Comparison of ENCODE assay signal across 11 cellular contexts in the genomic region with DNA sequence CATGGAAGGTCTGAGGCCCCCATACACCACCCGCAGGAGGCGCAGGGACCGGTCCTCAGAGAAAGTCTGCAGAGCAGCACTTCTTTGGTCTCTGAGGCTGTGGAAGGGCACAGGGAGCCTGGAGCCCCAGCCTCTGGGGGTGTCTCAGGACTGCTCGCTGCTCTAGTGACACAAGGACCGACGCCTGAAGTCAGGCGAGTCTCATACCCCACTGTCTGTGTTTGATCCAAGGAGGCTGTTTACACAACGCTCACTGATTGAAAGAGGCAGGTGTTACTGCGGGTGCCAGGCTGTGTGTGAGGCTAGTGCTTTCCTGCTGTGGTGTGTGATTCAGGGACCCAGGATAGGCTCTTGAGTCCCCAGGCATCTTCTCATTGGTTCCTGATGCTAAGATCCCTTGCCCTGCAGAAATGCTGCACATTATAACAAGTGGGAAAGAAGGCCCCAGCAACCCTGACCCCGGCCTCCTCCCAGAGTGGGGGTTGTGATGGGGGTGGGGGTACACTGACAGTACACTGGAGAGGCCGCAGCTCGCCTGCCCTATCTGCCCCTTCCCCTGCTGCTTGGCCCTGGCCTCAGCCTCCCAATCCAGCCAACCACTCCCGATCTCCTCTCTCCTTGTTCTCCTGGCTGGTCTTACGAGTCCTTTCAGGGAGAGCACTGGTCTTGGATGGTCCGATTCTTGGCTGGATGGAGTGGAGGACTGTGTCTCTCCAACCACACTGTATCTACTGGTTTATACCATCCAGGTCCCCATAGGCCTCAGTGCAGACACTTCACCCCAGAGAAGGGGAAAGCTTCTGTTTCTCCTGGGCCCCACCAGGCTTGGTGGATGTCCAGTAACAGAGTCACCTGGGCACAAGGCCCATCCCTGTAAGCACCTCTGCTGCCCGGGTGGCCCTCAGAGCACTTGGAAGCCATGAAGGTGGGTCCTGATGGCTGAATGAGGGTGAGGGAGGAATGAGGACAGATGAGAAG. TPM values are rescaled to one million over a fixed set of nuclear protein-coding genes. Genes with fewer than 3 reads are reported as not detected.
DNase-seq lines count a peak whose midpoint lies in the region; ATAC-seq and FAIRE-seq lines count a peak whose summit lies in the region.
"Had no signal": no experiment of that assay in that cellular context is flagged by ENCODE, and none has a peak within 500 bp of the region (broad histone marks: within the 10 kb centered on the region; RNA-seq: fewer than 3 reads in every experiment).

No MANE protein-coding gene starts in this region.

- peak; percentile 25 for DNase-seq in activated T-cell treated with anti-CD3 and anti-CD28 coated beads, Interleukin-2, amount 50 U/mL, for 24 hours
- DNase-seq in activated T-cell treated with anti-CD3 and anti-CD28 coated beads for 4 hours = no peak
- peak; percentile 53 for DNase-seq in NCI-H2029 treated with DMSO at 0.1 percent for 48 hours (lab: John Stamatoyannopoulos, UW)
- peak; percentile 10 for DNase-seq in iPS-NIHi11 (ENCODE audit: low spot score)
- peak; percentile 4 for DNase-seq in urothelium cell line (ENCODE audit: low spot score)
- DNase-seq in A172 (ENCODE audit: low spot score) = no peak
- DNase-seq in activated CD4-positive, CD25-positive, alpha-beta regulatory T cell (lab: John Stamatoyannopoulos, UW) = no peak
- DNase-seq: NCI-H1930; stimulated activated CD4-positive, alpha-beta T cell treated with anti-CD3 and anti-CD28 coated beads, Interleukin-12 subunit alpha, Interleukin-12 subunit beta, amount 100 ng/mL, for 4 hours had no signal

- H3K4me1 Mint-ChIP-seq in activated T-cell treated with anti-CD3 and anti-CD28 coated beads, Interleukin-2, amount 50 U/mL, for 24 hours (ENCODE audit: low read depth) = peaks cover 29% of the 10 kb centered on the region
- H3K4me1 Mint-ChIP-seq in stimulated activated memory B cell treated with anti-CD40 and anti-IgM and Interleukin-4, amounts not matched to agents 10 μg/mL and 1 μg/mL and 100 μg/mL, for 72 hours = peaks cover 19% of the 10 kb centered on the region

- H3K9me3 Mint-ChIP-seq in activated T-cell treated with anti-CD3 and anti-CD28 coated beads, Interleukin-2, amount 50 U/mL, for 24 hours = peaks cover 5% of the 10 kb centered on the region
- H3K9me3 Mint-ChIP-seq in stimulated activated memory B cell treated with anti-CD40 and anti-IgM and Interleukin-4, amounts not matched to agents 10 μg/mL and 1 μg/mL and 100 μg/mL, for 72 hours = peaks cover 2% of the 10 kb centered on the region

- ATAC-seq in stimulated activated memory B cell treated with anti-CD40 and anti-IgM and Interleukin-4, amounts not matched to agents 10 μg/mL and 1 μg/mL and 100 μg/mL, for 72 hours = no peak

- H3K36me3 Mint-ChIP-seq in activated T-cell treated with anti-CD3 and anti-CD28 coated beads, Interleukin-2, amount 50 U/mL, for 24 hours (ENCODE audit: low read depth) = no peaks in the 10 kb centered on the region
- peaks cover 6% of the 10 kb centered on the region for H3K36me3 Mint-ChIP-seq in stimulated activated memory B cell treated with anti-CD40 and anti-IgM and Interleukin-4, amounts not matched to agents 10 μg/mL and 1 μg/mL and 100 μg/mL, for 72 hours

- H3K27ac Mint-ChIP-seq in activated T-cell treated with anti-CD3 and anti-CD28 coated beads, Interleukin-2, amount 50 U/mL, for 24 hours = no peak overlapping the region
- no peak overlapping the region for H3K27ac Mint-ChIP-seq in stimulated activated memory B cell treated with anti-CD40 and anti-IgM and Interleukin-4, amounts not matched to agents 10 μg/mL and 1 μg/mL and 100 μg/mL, for 72 hours

- H3K4me3 Mint-ChIP-seq in activated T-cell treated with anti-CD3 and anti-CD28 coated beads, Interleukin-2, amount 50 U/mL, for 24 hours = no peak overlapping the region
- H3K4me3 Mint-ChIP-seq in stimulated activated memory B cell treated with anti-CD40 and anti-IgM and Interleukin-4, amounts not matched to agents 10 μg/mL and 1 μg/mL and 100 μg/mL, for 72 hours = no peak overlapping the region

- H3K27me3 Mint-ChIP-seq in activated T-cell treated with anti-CD3 and anti-CD28 coated beads, Interleukin-2, amount 50 U/mL, for 24 hours = peaks cover 10% of the 10 kb centered on the region
- peaks cover 22% of the 10 kb centered on the region for H3K27me3 Mint-ChIP-seq in stimulated activated memory B cell treated with anti-CD40 and anti-IgM and Interleukin-4, amounts not matched to agents 10 μg/mL and 1 μg/mL and 100 μg/mL, for 72 hours

- FAIRE-seq in urothelium cell line (lab: Jason Lieb, UNC) = peak; percentile 46
- FAIRE-seq: endometrium had no signal

RNA-seq across cellular contexts. Expression of gene CACNA2D4, which starts 6.6 kb away (rescaled TPM):
- total RNA-seq in A172 (2014; rRNA removed; shearing (Covaris generic)) = not detected in 2 replicates

Comparison
In these comparisons a context has a peak if more than half of its experiments do, and no peak if none do; other contexts are left out.
1. DNase-seq: peak in activated T-cell treated with anti-CD3 and anti-CD28 coated beads, Interleukin-2, amount 50 U/mL, for 24 hours (single experiment), NCI-H2029 treated with DMSO at 0.1 percent for 48 hours (single experiment), iPS-NIHi11 (single experiment) and urothelium cell line (single experiment); none in activated T-cell treated with anti-CD3 and anti-CD28 coated beads for 4 hours (single experiment), A172 (single experiment) and activated CD4-positive, CD25-positive, alpha-beta regulatory T cell (0 of 4).